ENCODE assay signal across 17 cellular contexts in the genomic region with DNA sequence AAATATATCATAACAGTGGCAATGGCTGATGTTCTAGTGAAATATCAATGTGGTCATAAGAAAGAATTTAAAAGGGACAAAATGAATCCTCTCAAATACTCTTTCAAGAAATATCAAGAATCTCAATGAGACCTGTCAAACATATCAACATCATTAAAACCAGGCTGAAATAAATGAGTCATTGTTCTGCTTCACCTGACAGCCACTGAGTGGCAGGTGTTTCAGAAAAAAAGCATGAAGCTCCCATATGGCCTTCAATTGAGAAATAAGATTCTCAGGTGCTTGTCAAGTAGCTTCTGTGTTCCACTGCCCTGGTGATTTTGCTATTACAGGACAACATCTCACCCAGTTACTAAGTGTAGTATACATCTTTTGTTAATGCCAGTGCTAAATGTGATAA.
"Had no signal": no experiment of that assay in that cellular context is flagged by ENCODE, and none has a peak within 500 bp of the region (broad histone marks: within the 10 kb centered on the region; RNA-seq: fewer than 3 reads in every experiment).

No MANE protein-coding gene starts in this region.

- H3K4me3 ChIP-seq: colonic mucosa, heart left ventricle, psoas muscle, spleen, thoracic aorta, transverse colon had no signal

- H3K4me1 ChIP-seq: colonic mucosa, psoas muscle had no signal

- ATAC-seq: heart left ventricle; psoas muscle; sciatic nerve; stimulated activated naive B cell treated with anti-CD40 and anti-IgM and Interleukin-4, amounts not matched to agents 10 μg/mL and 1 μg/mL and 100 μg/mL, for 72 hours; stimulated activated naive CD8-positive, alpha-beta T cell treated with anti-CD3 and anti-CD28 coated beads, Interleukin-15, amount 100 ng/mL, for 72 hours had no signal

- DNase-seq: colonic mucosa; dermis blood vessel endothelial cell; erythroblast; heart left ventricle; hippocampal formation; mesendoderm; naive B cell; psoas muscle; spleen; stimulated activated CD4-positive, alpha-beta T cell treated with anti-CD3 and anti-CD28 coated beads, Interleukin-15, amount 100 ng/mL, for 24 hours; stimulated activated CD4-positive, alpha-beta T cell treated with anti-CD3 and anti-CD28 coated beads, Interleukin-1b, Interleukin-23, amount 100 ng/mL, for 48 hours; stimulated activated CD4-positive, alpha-beta T cell treated with anti-CD3 and anti-CD28 coated beads, Interleukin-4, amount 100 ng/mL, for 4 hours; stimulated activated naive B cell treated with anti-CD40 and anti-IgM and Interleukin-4, amounts not matched to agents 10 μg/mL and 1 μg/mL and 100 μg/mL, for 72 hours; stimulated activated naive CD8-positive, alpha-beta T cell treated with anti-CD3 and anti-CD28 coated beads, Interleukin-15, amount 100 ng/mL, for 72 hours; transverse colon had no signal

- H3K27ac ChIP-seq: colonic mucosa, heart left ventricle, psoas muscle, spleen, thoracic aorta, transverse colon had no signal

- H3K9me3 ChIP-seq: colonic mucosa, heart left ventricle, psoas muscle, spleen, thoracic aorta, transverse colon had no signal

- H3K27me3 ChIP-seq: colonic mucosa, heart left ventricle, spleen, transverse colon had no signal
